Comparison of ENCODE assay signal across 27 cellular contexts in the genomic region with DNA sequence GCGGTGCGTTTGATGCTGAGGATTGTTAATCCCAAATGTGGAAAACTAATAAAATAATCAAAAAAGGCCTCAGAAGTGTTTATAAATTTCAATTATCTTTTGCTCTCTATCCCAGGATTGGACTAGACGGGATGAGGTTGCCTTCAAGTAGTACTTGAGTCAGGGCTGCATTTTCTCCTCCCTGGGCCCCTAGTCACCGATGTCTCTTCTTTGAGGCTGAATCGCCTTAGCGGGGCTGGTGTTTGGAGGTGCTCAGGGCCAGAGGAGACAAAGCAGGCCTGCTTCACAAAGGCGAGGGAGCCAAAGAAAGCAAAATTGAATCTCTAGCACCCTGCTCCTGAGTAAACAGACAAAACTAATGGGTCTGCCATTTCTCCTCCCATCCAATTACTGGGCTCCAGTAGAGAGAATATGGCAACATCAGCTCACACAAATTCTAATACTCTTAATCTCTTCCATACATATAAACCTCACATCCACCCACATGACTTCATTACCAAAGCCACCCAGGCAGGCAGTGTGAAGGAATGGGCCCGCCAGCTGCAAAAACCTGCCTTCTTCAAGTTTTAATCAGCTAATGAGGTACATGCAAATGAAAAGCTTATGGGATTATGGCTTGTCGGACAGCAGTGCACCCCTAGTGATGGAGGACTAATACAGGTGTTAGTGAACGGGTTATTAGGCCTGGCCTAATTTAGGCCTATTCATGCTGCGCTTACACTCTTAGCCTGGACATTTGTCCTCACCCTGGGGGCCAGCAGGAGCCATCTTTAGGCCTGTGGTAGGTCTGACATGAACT.
A peak's percentile ranks its signal among the peaks of the same experiment; 100 is the strongest.
DNase-seq lines count a peak whose midpoint lies in the region.
"Had no signal": no experiment of that assay in that cellular context is flagged by ENCODE, and none has a peak within 500 bp of the region (broad histone marks: within the 10 kb centered on the region; RNA-seq: fewer than 3 reads in every experiment).

No MANE protein-coding gene starts in this region.

- peak overlapping the region; percentile 31 for H3K27ac ChIP-seq in layer of hippocampus (ENCODE audit: low read depth, low read length)
- H3K27ac ChIP-seq: HL-60, ovary, thoracic aorta had no signal

- DNase-seq in D341Med (ENCODE audit: low spot score) (peak; percentile 82), NCI-H1105 treated with DMSO at 0.1 percent for 48 hours (lab: John Stamatoyannopoulos, UW) (peak; percentile 50), NCI-H82 treated with DMSO at 0.1 percent for 48 hours (lab: John Stamatoyannopoulos, UW; ENCODE audit: unreplicated experiment) (peak; percentile 89), LoVo (ENCODE audit: low spot score) (no peak), NCI-H1694 treated with DMSO at 0.1 percent for 48 hours (lab: John Stamatoyannopoulos, UW) (no peak), ecto neural progenitor cell (ENCODE audit: low spot score) (no peak)
- DNase-seq: activated gamma-delta T cell; activated naive CD8-positive, alpha-beta T cell treated with anti-CD3 and anti-CD28 coated beads for 36 hours; activated T-cell treated with anti-CD3 and anti-CD28 coated beads, Interleukin-2, amount 50 U/mL, for 1 hour; CD4-positive, alpha-beta memory T cell; DMS 273 treated with DMSO at 0.1 percent for 48 hours; effector memory CD4-positive, alpha-beta T cell; erythroblast; HCEC 1CT; immature natural killer cell; KBM-7; left colon; mammary epithelial cell; MG63; NCI-H1417 treated with DMSO at 0.1 percent for 48 hours; NCI-H526 treated with DMSO at 0.1 percent for 48 hours; ovary; stimulated activated naive CD4-positive, alpha-beta T cell treated with Interleukin-2 at 50 U/mL for 16 hours; T-cell had no signal

- no peaks in the 10 kb centered on the region for H3K27me3 ChIP-seq in layer of hippocampus (ENCODE audit: control insufficient read depth, insufficient read depth, low read length)
- H3K27me3 ChIP-seq: MG63, ovary had no signal

Comparison
In these comparisons a context has a peak if more than half of its experiments do, and no peak if none do; other contexts are left out.
1. DNase-seq: peak in D341Med (single experiment), NCI-H1105 treated with DMSO at 0.1 percent for 48 hours (single experiment) and NCI-H82 treated with DMSO at 0.1 percent for 48 hours (single experiment); none in LoVo (single experiment), NCI-H1694 treated with DMSO at 0.1 percent for 48 hours (single experiment) and ecto neural progenitor cell (single experiment).